Comparison of ENCODE assay signal across 13 cellular contexts in genomic region chr2:70596739-70597138, GRCh38. TPM values are rescaled to one million over a fixed set of nuclear protein-coding genes. Genes with fewer than 3 reads are reported as not detected.
A peak's percentile ranks its signal among the peaks of the same experiment; 100 is the strongest.
DNase-seq lines count a peak whose midpoint lies in the region; ATAC-seq, FAIRE-seq and TF ChIP-seq lines count a peak whose summit lies in the region.
"Had no signal": no experiment of that assay in that cellular context is flagged by ENCODE, and none has a peak within 500 bp of the region (broad histone marks: within the 10 kb centered on the region; RNA-seq: fewer than 3 reads in every experiment).

No MANE protein-coding gene starts in this region.

- no peak overlapping the region for H3K4me3 ChIP-seq in IMR-90 (ENCODE audit: insufficient read depth, low read depth, low read length)
- no peak overlapping the region for H3K4me3 ChIP-seq in astrocyte (ENCODE audit: insufficient read depth, low read depth, low read length)
- H3K4me3 ChIP-seq in neural progenitor cell, result no peak overlapping the region
- H3K4me3 ChIP-seq: esophagus squamous epithelium, testis had no signal

- H3K9ac ChIP-seq in IMR-90 (ENCODE audit: low read depth, low read length) (no peak overlapping the region), astrocyte (ENCODE audit: low read length) (peak overlapping the region; percentile 23), neural progenitor cell (no peak overlapping the region)

- no peak overlapping the region for H4K91ac ChIP-seq in IMR-90 (ENCODE audit: insufficient read depth, low read depth, low read length)

- ATAC-seq in IMR-90 (ENCODE audit: low read depth) (no peak), GM18511 (IDR thresholded peaks at IDR 0.05; ENCODE audit: unreplicated experiment) (no peak), GM21786 (IDR thresholded peaks at IDR 0.05; ENCODE audit: unreplicated experiment) (no peak)

- no TSS peak for BruUV-seq in IMR-90 (replicated peaks; lab: Mats Ljungman, UMichigan)

- no peaks in the 10 kb centered on the region for H3K9me3 ChIP-seq in IMR-90 (ENCODE audit: control insufficient read depth, insufficient read depth, low read length)
- H3K9me3 ChIP-seq in astrocyte (ENCODE audit: insufficient read depth, low read depth, low read length), result no peaks in the 10 kb centered on the region
- peaks cover 7% of the 10 kb centered on the region for H3K9me3 ChIP-seq in neural progenitor cell (ENCODE audit: low read depth)
- H3K9me3 ChIP-seq: esophagus squamous epithelium, testis had no signal

- H4K8ac ChIP-seq in IMR-90 (ENCODE audit: low read depth in 2 of 2, low read length in 2 of 2), result peak overlapping the region in 1 of 2 experiments; percentile 20; a peak in 1 of 4 replicates

- H3K27me3 ChIP-seq in IMR-90 (ENCODE audit: control insufficient read depth, insufficient read depth, low read length) (no peaks in the 10 kb centered on the region), astrocyte (ENCODE audit: insufficient read depth, low read length) (no peaks in the 10 kb centered on the region), neural progenitor cell (no peaks in the 10 kb centered on the region)
- H3K27me3 ChIP-seq: esophagus squamous epithelium, testis had no signal

- H3K4me2 ChIP-seq in IMR-90 (ENCODE audit: low read depth, low read length) (no peak overlapping the region), astrocyte (ENCODE audit: low read length) (peak overlapping the region; percentile 41), neural progenitor cell (no peak overlapping the region)

- POLR2A ChIA-PET in IMR-90 (lab: Charles Lee; ENCODE audit: unreplicated experiment), result no interaction called here

- WGBS in IMR-90 (ENCODE audit: extremely low coverage in 2 of 2, insufficient read length in 1 of 2), 2 experiments, result 75% methylated on average over 1 of the region's 7 CpGs; no CpG with 5 or more reads in 1 of the 2 experiments

- H3K79me2 ChIP-seq in astrocyte (ENCODE audit: insufficient read depth, low read length) (no peaks in the 10 kb centered on the region), neural progenitor cell (ENCODE audit: low read depth) (no peaks in the 10 kb centered on the region)

- no peaks in the 10 kb centered on the region for H4K20me1 ChIP-seq in IMR-90 (ENCODE audit: insufficient read depth, low read length)
- no peaks in the 10 kb centered on the region for H4K20me1 ChIP-seq in astrocyte (ENCODE audit: insufficient read depth, low read length)
- no peaks in the 10 kb centered on the region for H4K20me1 ChIP-seq in neural progenitor cell (ENCODE audit: low read depth)

- TF ChIP-seq POLR2A in IMR-90 (IDR thresholded peaks at IDR 0.05; ENCODE audit: low read depth, low read length), result no peak

- no peak overlapping the region for H2AK9ac ChIP-seq in IMR-90 (replicated peaks; ENCODE audit: low read depth, low read length, poor library complexity)

- peaks cover 6% of the 10 kb centered on the region for H3K4me1 ChIP-seq in IMR-90 (ENCODE audit: control insufficient read depth, insufficient read depth, low read length)
- H3K4me1 ChIP-seq in astrocyte (ENCODE audit: insufficient read depth, low read length), result peaks cover 11% of the 10 kb centered on the region
- no peaks in the 10 kb centered on the region for H3K4me1 ChIP-seq in neural progenitor cell
- H3K4me1 ChIP-seq: testis had no signal

- H3F3A ChIP-seq in neural progenitor cell (ENCODE audit: low read depth), result no peaks in the 10 kb centered on the region

- no peaks in the 10 kb centered on the region for H3K79me1 ChIP-seq in IMR-90 (ENCODE audit: low read depth in 1 of 2, low read length in 2 of 2)

- H3K36me3 ChIP-seq in IMR-90 (ENCODE audit: control insufficient read depth, insufficient read depth, low read length) (no peaks in the 10 kb centered on the region), astrocyte (ENCODE audit: insufficient read depth, low read length) (no peaks in the 10 kb centered on the region), neural progenitor cell (no peaks in the 10 kb centered on the region)
- H3K36me3 ChIP-seq: esophagus squamous epithelium had no signal

- FAIRE-seq in astrocyte (lab: Jason Lieb, UNC), result no peak
- FAIRE-seq: GM12892 had no signal

- H3K18ac ChIP-seq in IMR-90 (ENCODE audit: low read depth, low read length), result peak overlapping the region; percentile 94

- H4K5ac ChIP-seq in IMR-90 (ENCODE audit: low read depth, low read length), result peak overlapping the region; percentile 98

- no peaks in the 10 kb centered on the region for H3K9me1 ChIP-seq in IMR-90 (ENCODE audit: insufficient read depth, low read length)

- H2BK20ac ChIP-seq in IMR-90 (ENCODE audit: low read depth, low read length), result no peak overlapping the region

- CTCF ChIA-PET in IMR-90 (lab: Yijun Ruan, JAX), result no interaction called here

- no peak overlapping the region for H3K56ac ChIP-seq in IMR-90 (ENCODE audit: extremely low read depth, insufficient read depth, low read length)

- TF ChIP-seq CTCF in IMR-90 (conservative IDR thresholded peaks at IDR 0.05; ENCODE audit: low read depth, low read length) (no peak), astrocyte (IDR thresholded peaks at IDR 0.05; ENCODE audit: insufficient read depth, low read depth, low read length) (no peak), neural progenitor cell (IDR thresholded peaks at IDR 0.05) (no peak)

- no peak for TF ChIP-seq RAD21 in IMR-90 (IDR thresholded peaks at IDR 0.05; ENCODE audit: low read length)

- H3K36me3 Mint-ChIP-seq in astrocyte (ENCODE audit: low read depth, unreplicated experiment) (no peaks in the 10 kb centered on the region), neural progenitor cell (no peaks in the 10 kb centered on the region)

- H2AFZ ChIP-seq in IMR-90 (replicated peaks; ENCODE audit: low read length, poor library complexity) (peak overlapping the region; percentile 58), astrocyte (ENCODE audit: low read depth, low read length) (peak overlapping the region; percentile 73), neural progenitor cell (replicated peaks) (peak overlapping the region; percentile 67)

- H2BK120ac ChIP-seq in IMR-90 (ENCODE audit: low read depth, low read length), result peak overlapping the region; percentile 4; the same call in 1 of the 2 replicates

- H3K27ac Mint-ChIP-seq in astrocyte (ENCODE audit: unreplicated experiment) (peak overlapping the region; percentile 98), neural progenitor cell (no peak overlapping the region)
- H3K27ac Mint-ChIP-seq: activated B cell treated with CpG ODN at 0.5 μM for 24 hours had no signal

- no peak overlapping the region for H3K14ac ChIP-seq in IMR-90 (replicated peaks; ENCODE audit: low read depth, low read length)

- no peak overlapping the region for H2BK15ac ChIP-seq in IMR-90 (ENCODE audit: low read depth, low read length)

- H3K4me3 Mint-ChIP-seq in astrocyte (ENCODE audit: unreplicated experiment), result no peak overlapping the region
- H3K4me3 Mint-ChIP-seq in neural progenitor cell, result no peak overlapping the region
- H3K4me3 Mint-ChIP-seq: activated B cell treated with CpG ODN at 0.5 μM for 24 hours had no signal

- peaks cover 5% of the 10 kb centered on the region for H3K9me3 Mint-ChIP-seq in astrocyte (ENCODE audit: unreplicated experiment)
- H3K9me3 Mint-ChIP-seq in neural progenitor cell, result peaks cover 2% of the 10 kb centered on the region

- peaks cover 16% of the 10 kb centered on the region for H3K4me1 Mint-ChIP-seq in astrocyte (ENCODE audit: low read depth, unreplicated experiment)
- no peaks in the 10 kb centered on the region for H3K4me1 Mint-ChIP-seq in neural progenitor cell
- H3K4me1 Mint-ChIP-seq: activated B cell treated with CpG ODN at 0.5 μM for 24 hours had no signal

- H3K4ac ChIP-seq in IMR-90 (ENCODE audit: low read depth, low read length), result 0 out of 2 replicates have a peak overlapping the region, but pooled peaks have one; percentile 20

- dilution Hi-C loops in IMR-90 (cut with HindIII; ENCODE audit: low sequenced_read_pairs, unreplicated experiment), result no loop called here

- intact Hi-C loops in IMR-90 (cut with micrococcal nuclease), result no loop called here

- DNase-seq in NCI-H1105 treated with DMSO at 0.1 percent for 48 hours (lab: John Stamatoyannopoulos, UW) (peak; percentile 16), NCI-H1105 (lab: John Stamatoyannopoulos, UW) (no peak), IMR-90 (no peak), astrocyte (ENCODE audit: low read depth) (peak; percentile 57), neural progenitor cell (ENCODE audit: low spot score) (no peak), GF-D8 (lab: John Stamatoyannopoulos, UW) (no peak)
- DNase-seq: activated B cell treated with CpG ODN at 0.5 μM for 24 hours, esophagus squamous epithelium, NCI-H526, testis had no signal

- H3K27me3 Mint-ChIP-seq in astrocyte (ENCODE audit: low read depth, unreplicated experiment), result no peaks in the 10 kb centered on the region
- H3K27me3 Mint-ChIP-seq in neural progenitor cell (ENCODE audit: insufficient read depth, low read depth), result peaks cover 2% of the 10 kb centered on the region

- no peak overlapping the region for H3K23ac ChIP-seq in IMR-90 (ENCODE audit: low read depth, low read length)

- in situ Hi-C loops in IMR-90 (cut with MboI; ENCODE audit: low sequenced_read_pairs), result no loop called here

- no peak overlapping the region for H2AK5ac ChIP-seq in IMR-90 (ENCODE audit: low read depth, low read length)

- no peak overlapping the region for H3K27ac ChIP-seq in IMR-90 (ENCODE audit: insufficient read depth, low read length)
- peak overlapping the region; percentile 67 for H3K27ac ChIP-seq in astrocyte (ENCODE audit: low read depth, low read length)
- no peak overlapping the region for H3K27ac ChIP-seq in neural progenitor cell
- H3K27ac ChIP-seq: testis had no signal

- H2BK5ac ChIP-seq in IMR-90 (ENCODE audit: low read depth, low read length, poor library complexity, severe bottlenecking), result peak overlapping the region; percentile 49

TF ChIP-seq in IMR-90, 13 proteins besides CTCF, POLR2A, EP300 and RAD21 (continues in another document):
- TF ChIP-seq NFE2L2 (IDR thresholded peaks at IDR 0.05; ENCODE audit: low read depth, low read length), result no peak
- no peak for TF ChIP-seq MXI1 (IDR thresholded peaks at IDR 0.05; ENCODE audit: borderline replicate concordance, low read depth, low read length)
- no peak for TF ChIP-seq RFX5 (IDR thresholded peaks at IDR 0.05; ENCODE audit: low read depth, low read length)
- TF ChIP-seq MAFK (IDR thresholded peaks at IDR 0.05; ENCODE audit: low read depth, low read length), result no peak

RNA-seq across cellular contexts. Expression of gene TGFA, which starts 43.1 kb away (rescaled TPM):
- not detected in 2 replicates for total RNA-seq in IMR-90 (2012; rRNA removed)
- polyA plus RNA-seq in IMR-90 (2012; rRNA removed), result not detected in 2 replicates
- polyA plus RNA-seq in IMR-90 (2012; cell fraction: cytosol; rRNA removed), result 0.05 TPM in 1 of 2 replicates, not detected in the other
- not detected in 2 replicates for polyA plus RNA-seq in IMR-90 (2012; cell fraction: nucleus; rRNA removed; ENCODE audit: low replicate concordance)
- 0.55 and 1.4 TPM in 2 replicates for total RNA-seq in astrocyte
- total RNA-seq in neural progenitor cell (ENCODE audit: low replicate concordance), result 0.37 TPM in 1 of 2 replicates, not detected in the other

Comparison
In these comparisons a context has a peak if more than half of its experiments do, and no peak if none do; other contexts are left out.
1. DNase-seq: peak in NCI-H1105 treated with DMSO at 0.1 percent for 48 hours (single experiment) and astrocyte (single experiment); none in NCI-H1105 (single experiment), IMR-90 (single experiment), neural progenitor cell (single experiment) and GF-D8 (single experiment).
2. Peak in every context shown above with its lines, with median percentiles within 50 percentile points of each other: H2AFZ ChIP-seq.